ENCODE assay signal across 14 cellular contexts in the genomic region with DNA sequence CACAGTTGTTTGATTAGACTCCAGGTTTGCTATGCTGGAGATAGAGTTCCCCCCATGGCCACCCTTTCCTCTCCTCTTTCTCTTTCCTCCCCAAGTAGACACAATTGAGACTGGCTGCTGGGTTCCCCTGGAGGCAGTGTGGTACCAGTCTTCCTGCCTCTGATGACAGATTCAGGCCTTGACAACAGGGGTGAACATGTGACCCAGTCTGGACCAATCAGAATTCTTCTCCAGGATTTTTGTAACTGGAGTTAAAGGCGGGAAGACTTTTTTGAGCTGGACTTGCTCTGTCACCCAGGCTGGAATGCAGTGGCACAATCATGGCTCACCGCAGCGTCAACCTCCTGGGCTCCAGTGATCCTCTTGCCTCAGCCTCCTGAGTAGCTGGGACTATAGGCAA. TPM values are rescaled to one million over a fixed set of nuclear protein-coding genes. Genes with fewer than 3 reads are reported as not detected.
A peak's percentile ranks its signal among the peaks of the same experiment; 100 is the strongest.
DNase-seq lines count a peak whose midpoint lies in the region; ATAC-seq, FAIRE-seq and TF ChIP-seq lines count a peak whose summit lies in the region.
"Had no signal": no experiment of that assay in that cellular context is flagged by ENCODE, and none has a peak within 500 bp of the region (broad histone marks: within the 10 kb centered on the region; RNA-seq: fewer than 3 reads in every experiment).

No MANE protein-coding gene starts in this region.

- H4K20me1 ChIP-seq in GM12878 (ENCODE audit: control insufficient read depth, insufficient read depth) (no peaks in the 10 kb centered on the region), osteoblast (ENCODE audit: insufficient read depth, low read length) (no peaks in the 10 kb centered on the region)

- H3K4ac ChIP-seq in neuronal stem cell (ENCODE audit: low read length): no peak overlapping the region

- H3K4me3 ChIP-seq in A673 (ENCODE audit: low read depth, low read length, poor library complexity, severe bottlenecking) (no peak overlapping the region), GM12878 (no peak overlapping the region), osteoblast (ENCODE audit: insufficient read depth, low read length) (no peak overlapping the region), neuronal stem cell (ENCODE audit: low read length in 2 of 2) (no peak overlapping the region)
- H3K4me3 ChIP-seq: body of pancreas had no signal

- SMC1A ChIA-PET in GM12878 (lab: Charles Lee; ENCODE audit: uncharacterized antibody, unreplicated experiment): interaction anchor here (0.8 kb wide), 1 partner anchor 10 kb away, joined by 3 read pairs; no protein-coding TSS in a partner anchor

- no peak overlapping the region for H2AFZ ChIP-seq in GM12878 (ENCODE audit: control insufficient read depth, low read depth, low read length)
- no peak overlapping the region for H2AFZ ChIP-seq in osteoblast (ENCODE audit: low read length)
- H2AFZ ChIP-seq in neuronal stem cell (ENCODE audit: low read length): no peak overlapping the region

- H2BK12ac ChIP-seq in neuronal stem cell (ENCODE audit: low read length): no peak overlapping the region

- H3K4me2 ChIP-seq in GM12878 (ENCODE audit: control insufficient read depth, insufficient read depth) (no peak overlapping the region), osteoblast (ENCODE audit: insufficient read depth, low read length) (no peak overlapping the region), neuronal stem cell (ENCODE audit: insufficient read depth, low read length, poor library complexity, severe bottlenecking) (no peak overlapping the region)

- peak; percentile 63 for ATAC-seq in GM12878
- ATAC-seq: activated CD8-positive, alpha-beta memory T cell treated with anti-CD3 and anti-CD28 coated beads, Interleukin-2, amount 10 ng/mL, durations not matched to agents 7 days and 5 days; body of pancreas had no signal

- POLR2A ChIA-PET in A673 (lab: Charles Lee; ENCODE audit: low non-redundant PET): no interaction called here
- POLR2A ChIA-PET in GM12878 (lab: Charles Lee): interaction anchor here (0.6 kb wide), 1 partner anchor 119 kb away, joined by 3 read pairs; no protein-coding TSS in a partner anchor

- H3K36me3 ChIP-seq in A673 (ENCODE audit: insufficient read depth, low read length, poor library complexity, severe bottlenecking): no peaks in the 10 kb centered on the region
- no peaks in the 10 kb centered on the region for H3K36me3 ChIP-seq in GM12878 (ENCODE audit: control insufficient read depth in 2 of 2, insufficient read depth in 2 of 2, low read length in 1 of 2)
- H3K36me3 ChIP-seq in osteoblast (ENCODE audit: insufficient read depth, low read length): no peaks in the 10 kb centered on the region
- H3K36me3 ChIP-seq in neuronal stem cell (replicated peaks in 1 of 2; ENCODE audit: control insufficient read depth in 2 of 2, insufficient read depth in 2 of 2, low read length in 2 of 2): no peaks in the 10 kb centered on the region

- intact Hi-C loops in A673 (cut with micrococcal nuclease; ENCODE audit: unreplicated experiment) (no loop called here), GM12878 (cut with micrococcal nuclease; ENCODE audit: unreplicated experiment) (no loop called here)

- FAIRE-seq in GM12878 (lab: Jason Lieb, UNC): no peak

- no peak overlapping the region for H4K91ac ChIP-seq in neuronal stem cell (ENCODE audit: low read depth, low read length, poor library complexity)

- H2BK15ac ChIP-seq in neuronal stem cell (ENCODE audit: low read length): no peak overlapping the region

- H3K27me3 ChIP-seq in A673 (replicated peaks; ENCODE audit: insufficient read depth, low read depth, low read length, poor library complexity) (peaks cover 19% of the 10 kb centered on the region), GM12878 (replicated peaks in 1 of 2; ENCODE audit: control insufficient read depth in 2 of 2, insufficient read depth in 2 of 2, low read length in 1 of 2) (no peaks in the 10 kb centered on the region; a peak in 1 of 4 replicates), osteoblast (ENCODE audit: insufficient read depth, low read length) (peaks cover 13% of the 10 kb centered on the region), neuronal stem cell (ENCODE audit: control insufficient read depth in 3 of 3, insufficient read depth in 3 of 3, low read depth in 1 of 3, low read length in 3 of 3) (peaks cover 0 to 11% (median 0%) of the 10 kb centered on the region in 3 experiments)
- H3K27me3 ChIP-seq: body of pancreas had no signal

- no peak overlapping the region for H2BK5ac ChIP-seq in neuronal stem cell (ENCODE audit: low read length)

- H3K79me1 ChIP-seq in neuronal stem cell (ENCODE audit: low read depth, low read length): no peaks in the 10 kb centered on the region

- H3K9ac ChIP-seq in GM12878 (ENCODE audit: control insufficient read depth, insufficient read depth, low read length) (no peak overlapping the region), neuronal stem cell (ENCODE audit: low read depth, low read length, poor library complexity) (no peak overlapping the region)

- H3K4me1 ChIP-seq in A673 (ENCODE audit: insufficient read depth, low read length, poor library complexity, severe bottlenecking): no peaks in the 10 kb centered on the region
- peaks cover 3% of the 10 kb centered on the region for H3K4me1 ChIP-seq in GM12878 (ENCODE audit: control insufficient read depth, insufficient read depth, low read length)
- H3K4me1 ChIP-seq in osteoblast (ENCODE audit: insufficient read depth, low read length): no peaks in the 10 kb centered on the region
- peaks cover 6 to 8% of the 10 kb centered on the region in 2 donors for H3K4me1 ChIP-seq in neuronal stem cell (ENCODE audit: control insufficient read depth in 2 of 2, insufficient read depth in 1 of 2, low read depth in 1 of 2, low read length in 2 of 2)

- H3K18ac ChIP-seq in neuronal stem cell (ENCODE audit: low read length): no peak overlapping the region

- TF ChIP-seq RAD21 in GM12878 (IDR thresholded peaks at IDR 0.05; ENCODE audit: insufficient read depth, low read depth, low read length): no peak

- BruUV-seq in A673 (replicated peaks; lab: Mats Ljungman, UMichigan): no TSS peak
- no TSS peak for BruUV-seq in GM12878 (replicated peaks; lab: Mats Ljungman, UMichigan)

- WGBS in GM12878 (ENCODE audit: insufficient coverage, insufficient replicate concordance, low lambda C conversion rate, missing lambda C conversion rate): 74% methylated on average over 3 of the region's 3 CpGs
- no CpG with 5 or more reads among the region's 3 CpGs for WGBS in neuronal stem cell (ENCODE audit: extremely low coverage in 2 of 2, insufficient read length in 2 of 2, insufficient replicate concordance in 1 of 2), 2 donors

- H3K79me2 ChIP-seq in GM12878 (ENCODE audit: control insufficient read depth, insufficient read depth, low read length) (no peaks in the 10 kb centered on the region), osteoblast (ENCODE audit: insufficient read depth, low read length) (no peaks in the 10 kb centered on the region)

- TF ChIP-seq CTCF in A673 (conservative IDR thresholded peaks at IDR 0.05; ENCODE audit: low read depth, low read length) (no peak), GM12878 (IDR thresholded peaks at IDR 0.05 in 2 of 3, conservative IDR thresholded peaks at IDR 0.05 in 1 of 3; ENCODE audit: control insufficient read depth in 2 of 3, extremely low read depth in 1 of 3, insufficient read depth in 1 of 3, low read depth in 3 of 3, low read length in 3 of 3) (no peak), osteoblast (IDR thresholded peaks at IDR 0.05; ENCODE audit: extremely low read depth, low read depth, low read length) (no peak)

- CTCF ChIA-PET in A673 (lab: Charles Lee) (no interaction called here), GM12878 (lab: Yijun Ruan, JAX) (interaction anchor here (0.6 to 1.7 kb wide), 4 partner anchors 9 to 130 kb away, joined by 3 to 5 read pairs (median 4); no protein-coding TSS in a partner anchor)

- RAD21 ChIA-PET in GM12878 (lab: Charles Lee; ENCODE audit: unreplicated experiment): interaction anchor here (0.6 kb wide), 1 partner anchor 16 kb away, joined by 3 read pairs; no protein-coding TSS in a partner anchor

- H3K9me3 ChIP-seq in A673 (ENCODE audit: low read depth, low read length, poor library complexity, severe bottlenecking): no peaks in the 10 kb centered on the region
- H3K9me3 ChIP-seq in GM12878 (replicated peaks; ENCODE audit: control insufficient read depth, insufficient read depth, low read length): no peaks in the 10 kb centered on the region
- no peaks in the 10 kb centered on the region for H3K9me3 ChIP-seq in osteoblast (ENCODE audit: low read depth, low read length)
- peaks cover 0 to 2% of the 10 kb centered on the region in 2 donors for H3K9me3 ChIP-seq in neuronal stem cell (replicated peaks in 1 of 2; ENCODE audit: control insufficient read depth in 2 of 2, insufficient read depth in 1 of 2, low read depth in 1 of 2, low read length in 2 of 2)
- H3K9me3 ChIP-seq: body of pancreas had no signal

- DNase-seq in A673 (ENCODE audit: low spot score) (peak; percentile 28), EH (ENCODE audit: low read depth) (peak; percentile 32), M059J (ENCODE audit: low read depth) (peak; percentile 43), GM12878 (ENCODE audit: low read depth, low spot score) (no peak), CD1c-positive myeloid dendritic cell (ENCODE audit: extremely low spot score) (no peak), osteoblast (ENCODE audit: insufficient read length, low spot score, missing footprints) (no peak), neuronal stem cell (ENCODE audit: low spot score) (no peak)
- DNase-seq: activated CD8-positive, alpha-beta memory T cell treated with anti-CD3 and anti-CD28 coated beads, Interleukin-2, amount 10 ng/mL, durations not matched to agents 7 days and 5 days; body of pancreas; glutamatergic neuron; HCEC 1CT; islet precursor cell; NCI-H1436 treated with DMSO at 0.1 percent for 48 hours; retina had no signal

- H4K8ac ChIP-seq in neuronal stem cell (ENCODE audit: low read depth, low read length): no peak overlapping the region

- no peak overlapping the region for H3K23ac ChIP-seq in neuronal stem cell (ENCODE audit: low read depth, low read length, poor library complexity)

- no peak overlapping the region for H2AK5ac ChIP-seq in neuronal stem cell (ENCODE audit: low read depth, low read length)

- H3K27ac ChIP-seq in A673 (ENCODE audit: low read depth, low read length, poor library complexity, severe bottlenecking) (no peak overlapping the region), GM12878 (ENCODE audit: control insufficient read depth, insufficient read depth) (no peak overlapping the region), osteoblast (ENCODE audit: low read depth, low read length) (no peak overlapping the region), neuronal stem cell (replicated peaks; ENCODE audit: low read length) (no peak overlapping the region)
- H3K27ac ChIP-seq: body of pancreas had no signal

- TF ChIP-seq EP300 in GM12878 (IDR thresholded peaks at IDR 0.05; ENCODE audit: borderline replicate concordance in 1 of 2, control insufficient read depth in 1 of 2, low read depth in 2 of 2, low read length in 2 of 2): no peak

- H3K14ac ChIP-seq in neuronal stem cell (ENCODE audit: low read length): no peak overlapping the region

- in situ Hi-C loops in GM12878 (cut with MboI): no loop called here

- no peak for TF ChIP-seq POLR2A in GM12878 (IDR thresholded peaks at IDR 0.05; ENCODE audit: low read depth, low read length)

- H2BK120ac ChIP-seq in neuronal stem cell (ENCODE audit: low read depth, low read length): no peak overlapping the region

RNA-seq across cellular contexts. Expression of gene CCNE1, which starts 48.7 kb away (rescaled TPM):
- total RNA-seq in A673 (2021) (8.9 and 12.0 TPM in 2 replicates), GM12878 (2014; rRNA removed) (42.2 and 43.7 TPM in 2 replicates), GM12878 (2014; rRNA removed; fragmentation: Illumina TruSeq; extraction: Trizol) (31.8 and 33.4 TPM in 2 replicates), GM12878 (2021) (35.7 and 41.9 TPM in 2 replicates), osteoblast (4.7 and 5.0 TPM in 2 replicates)
- total RNA-seq in M059J (2014; rRNA removed; shearing (Covaris generic)): 33.0 and 40.2 TPM in 2 replicates
- 4.8 and 8.6 TPM in 2 replicates for total RNA-seq in GM12878 (2013; cell fraction: nucleolus; rRNA removed)
- 9.7 TPM for polyA plus RNA-seq in GM12878 (2011; ENCODE audit: low read depth)
- polyA plus RNA-seq in GM12878 (2011; rRNA removed) (19.4 and 22.7 TPM in 2 replicates), GM12878 (2014; fragmentation: Illumina TruSeq; extraction: Trizol) (43.1 TPM in 2 replicates), GM12878 (2014; fragmentation: Nextera tagmentation; extraction: Ambion mirVana) (10 to 100 TPM in 1 of 2 experiments, 1 to 10 TPM in 1; 9.3 to 17.0 TPM), GM12878 (2014; rRNA removed) (44.2 and 46.0 TPM in 2 replicates), GM12878 (2016; fragmentation: Nextera tagmentation; extraction: Ambion mirVana) (10 to 100 TPM in 1 of 2 experiments, 1 to 10 TPM in 1; 6.3 to 39.7 TPM)
- polyA plus RNA-seq in GM12878 (2011; cell fraction: cytosol; rRNA removed): 16.2 and 16.7 TPM in 2 replicates
- 29.6 and 35.5 TPM in 2 replicates for polyA plus RNA-seq in GM12878 (2011; cell fraction: nucleus; rRNA removed)
- polyA plus RNA-seq in GM12878 (2012): 12.5 and 14.4 TPM in 2 replicates
- 9.9 and 15.7 TPM in 2 replicates for polyA minus RNA-seq in GM12878 (2011; rRNA and poly(A)+ RNA removed)
- polyA minus RNA-seq in GM12878 (2011; cell fraction: cytosol; rRNA and poly(A)+ RNA removed): 3.9 and 9.9 TPM in 2 replicates
- 9.6 and 22.5 TPM in 2 replicates for polyA minus RNA-seq in GM12878 (2011; cell fraction: nucleus; rRNA and poly(A)+ RNA removed)
- 15.7 TPM for polyA plus RNA-seq in neuronal stem cell (2013, experiment 1 of 2)
- polyA plus RNA-seq in neuronal stem cell (2013, experiment 2 of 2): 15.8 TPM
- total RNA-seq: body of pancreas had no signal

Comparison
In these comparisons a context has a peak if more than half of its experiments do, and no peak if none do; other contexts are left out.
1. DNase-seq: peak in A673 (single experiment), EH (single experiment) and M059J (single experiment); none in GM12878 (single experiment), CD1c-positive myeloid dendritic cell (single experiment), osteoblast (single experiment) and neuronal stem cell (single experiment).